ENCODE assay signal across 8 cellular contexts in the genomic region with DNA sequence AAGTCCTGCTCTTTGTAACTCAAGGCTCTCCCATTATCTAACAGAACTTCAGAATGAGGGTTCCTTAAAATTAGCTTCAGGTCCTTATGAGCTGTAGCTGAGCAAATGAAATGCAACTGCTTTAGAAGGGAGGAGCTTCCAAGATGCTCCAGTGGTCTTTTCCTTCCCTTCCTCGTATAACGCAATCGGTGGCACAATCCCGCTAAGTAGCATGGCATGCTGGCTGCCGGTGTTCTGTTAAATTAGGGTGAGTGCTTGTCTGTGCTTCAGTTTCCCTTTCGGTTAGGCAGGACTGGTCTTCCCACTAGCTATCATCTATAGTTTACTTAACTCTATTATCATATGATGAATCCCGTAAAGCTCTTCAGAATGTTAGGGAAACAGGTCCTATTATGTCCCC. TPM values are rescaled to one million over a fixed set of nuclear protein-coding genes. Genes with fewer than 3 reads are reported as not detected.
DNase-seq lines count a peak whose midpoint lies in the region; ATAC-seq and TF ChIP-seq lines count a peak whose summit lies in the region.

No MANE protein-coding gene starts in this region.

- H3K4me2 ChIP-seq in hepatocyte: peak overlapping the region; percentile 88

- no peaks in the 10 kb centered on the region for H3K9me3 Mint-ChIP-seq in activated CD8-positive, alpha-beta T cell treated with anti-CD3 and anti-CD28 coated beads, Interleukin-2, amount 10 ng/mL, durations not matched to agents 7 days and 5 days (ENCODE audit: insufficient read depth)

- CTCF ChIA-PET in activated CD8-positive, alpha-beta T cell treated with anti-CD3 and anti-CD28 coated beads, Interleukin-2, amount 10 ng/mL, durations not matched to agents 7 days and 5 days (lab: Charles Lee): interaction anchor here (1.1 to 7.2 kb wide), 9 partner anchors 10 to 168 kb away, joined by 3 to 89 read pairs (median 7); a partner anchor contains a TSS

- peaks cover 54% of the 10 kb centered on the region for H3K36me3 Mint-ChIP-seq in activated CD8-positive, alpha-beta T cell treated with anti-CD3 and anti-CD28 coated beads, Interleukin-2, amount 10 ng/mL, durations not matched to agents 7 days and 5 days (ENCODE audit: low read depth)

- H3K9me3 ChIP-seq in hepatocyte (ENCODE audit: low read depth): no peaks in the 10 kb centered on the region

- peaks cover 9% of the 10 kb centered on the region for H3K79me2 ChIP-seq in hepatocyte

- peaks cover 67% of the 10 kb centered on the region for H3K4me1 Mint-ChIP-seq in activated CD8-positive, alpha-beta T cell treated with anti-CD3 and anti-CD28 coated beads, Interleukin-2, amount 10 ng/mL, durations not matched to agents 7 days and 5 days (ENCODE audit: low read depth)

- no peaks in the 10 kb centered on the region for H3K36me3 ChIP-seq in hepatocyte (replicated peaks; ENCODE audit: insufficient read depth, low read depth)

- H3K4me3 Mint-ChIP-seq in activated CD8-positive, alpha-beta T cell treated with anti-CD3 and anti-CD28 coated beads, Interleukin-2, amount 10 ng/mL, durations not matched to agents 7 days and 5 days: peak overlapping the region; percentile 91

- H3K27ac ChIP-seq in hepatocyte (peak overlapping the region; percentile 87), skin epidermis (peak overlapping the region in 20 of 21 experiments; percentile 75 to 94 (median 84))

- peak overlapping the region; percentile 87 for H3K27ac Mint-ChIP-seq in activated CD8-positive, alpha-beta T cell treated with anti-CD3 and anti-CD28 coated beads, Interleukin-2, amount 10 ng/mL, durations not matched to agents 7 days and 5 days

- WGBS in hepatocyte (ENCODE audit: low lambda C conversion rate, missing lambda C conversion rate): 15% methylated on average over 7 of the region's 7 CpGs

- ATAC-seq in HG03342 (IDR thresholded peaks at IDR 0.05; ENCODE audit: unreplicated experiment) (peak; percentile 33), HG02970 (IDR thresholded peaks at IDR 0.05; ENCODE audit: low FRiP score, unreplicated experiment) (no peak)
- peak; percentile 63 for ATAC-seq in activated CD8-positive, alpha-beta T cell treated with anti-CD3 and anti-CD28 coated beads, Interleukin-2, amount 10 ng/mL, durations not matched to agents 7 days and 5 days

- peak overlapping the region; percentile 81 for H2AFZ ChIP-seq in hepatocyte

- POLR2A ChIA-PET in activated CD8-positive, alpha-beta T cell treated with anti-CD3 and anti-CD28 coated beads, Interleukin-2, amount 10 ng/mL, durations not matched to agents 7 days and 5 days (lab: Charles Lee): interaction anchor here (0.9 to 6.4 kb wide), 4 partner anchors 12 to 192 kb away, joined by 3 to 46 read pairs (median 4); no protein-coding TSS in a partner anchor

- H3K27me3 Mint-ChIP-seq in activated CD8-positive, alpha-beta T cell treated with anti-CD3 and anti-CD28 coated beads, Interleukin-2, amount 10 ng/mL, durations not matched to agents 7 days and 5 days (ENCODE audit: low read depth): no peaks in the 10 kb centered on the region

- H3K4me3 ChIP-seq in hepatocyte: peak overlapping the region; percentile 68
- H3K4me3 ChIP-seq in skin epidermis: peak overlapping the region; percentile 44 to 74 (median 64)

- no peaks in the 10 kb centered on the region for H3K4me1 ChIP-seq in hepatocyte (ENCODE audit: insufficient read depth)

- peak; percentile 42 for DNase-seq in NCI-H1092 treated with DMSO at 0.1 percent for 48 hours (lab: John Stamatoyannopoulos, UW)
- no peak for DNase-seq in NCI-H1092 (lab: John Stamatoyannopoulos, UW)
- DNase-seq in activated CD8-positive, alpha-beta T cell treated with anti-CD3 and anti-CD28 coated beads, Interleukin-2, amount 10 ng/mL, durations not matched to agents 7 days and 5 days: peak; percentile 50
- no peak for DNase-seq in hepatocyte (ENCODE audit: low spot score)
- no peak for DNase-seq in KG1 (lab: John Stamatoyannopoulos, UW)

- H4K20me1 ChIP-seq in hepatocyte (ENCODE audit: insufficient read depth, poor library complexity, severe bottlenecking): no peaks in the 10 kb centered on the region

- no peak for TF ChIP-seq CTCF in hepatocyte (IDR thresholded peaks at IDR 0.05; ENCODE audit: poor library complexity)

- no peaks in the 10 kb centered on the region for H3K9me2 ChIP-seq in hepatocyte (replicated peaks; ENCODE audit: insufficient read depth)

- H3K27me3 ChIP-seq in hepatocyte: no peaks in the 10 kb centered on the region

RNA-seq across cellular contexts. Expression of a gene that starts 0.9 kb away (rescaled TPM):
- 10 to 100 TPM; 50.8 to 51.0 TPM for total RNA-seq in activated CD8-positive, alpha-beta T cell treated with anti-CD3 and anti-CD28 coated beads, Interleukin-2, amount 10 ng/mL, durations not matched to agents 7 days and 5 days
- total RNA-seq in hepatocyte: 8.1 and 8.3 TPM in 2 replicates
- polyA plus RNA-seq in hepatocyte: 4.5 and 7.1 TPM in 2 replicates

Comparison
In these comparisons a context has a peak if more than half of its experiments do, and no peak if none do; other contexts are left out.
1. DNase-seq: peak in NCI-H1092 treated with DMSO at 0.1 percent for 48 hours (single experiment) and activated CD8-positive, alpha-beta T cell treated with anti-CD3 and anti-CD28 coated beads, Interleukin-2, amount 10 ng/mL, durations not matched to agents 7 days and 5 days (single experiment); none in NCI-H1092 (single experiment), hepatocyte (single experiment) and KG1 (single experiment).